14 cellular contexts compared by ENCODE assay signal in the genomic region with DNA sequence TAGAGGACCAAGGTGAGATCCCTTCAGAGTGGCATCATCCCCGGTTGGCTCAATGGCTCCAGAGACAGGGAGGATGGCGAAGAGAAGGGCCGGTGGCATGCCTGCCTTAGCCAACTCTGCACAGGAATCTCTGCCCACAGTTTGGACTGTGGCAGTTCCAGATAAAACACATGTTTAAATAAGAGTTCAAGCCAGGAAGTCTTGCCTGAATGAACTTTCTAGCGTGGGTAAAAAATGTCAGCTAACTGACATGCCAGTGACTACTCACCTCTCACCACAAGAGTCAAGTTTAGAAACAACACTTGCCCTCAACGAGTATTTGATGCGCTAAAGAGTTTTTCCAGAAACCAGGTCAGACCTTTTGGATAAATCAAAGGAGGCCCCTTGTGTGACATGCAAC. TPM values are rescaled to one million over a fixed set of nuclear protein-coding genes. Genes with fewer than 3 reads are reported as not detected.
DNase-seq lines count a peak whose midpoint lies in the region; ATAC-seq, FAIRE-seq and TF ChIP-seq lines count a peak whose summit lies in the region.
"Had no signal": no experiment of that assay in that cellular context is flagged by ENCODE, and none has a peak within 500 bp of the region (broad histone marks: within the 10 kb centered on the region; RNA-seq: fewer than 3 reads in every experiment).

No MANE protein-coding gene starts in this region.

- no peak for TF ChIP-seq CTCF in natural killer cell (IDR thresholded peaks at IDR 0.05)
- TF ChIP-seq CTCF in lower lobe of right lung (IDR thresholded peaks at IDR 0.05) = no peak
- no peak for TF ChIP-seq CTCF in uterus (IDR thresholded peaks at IDR 0.05)

- H3K36me3 Mint-ChIP-seq in natural killer cell = no peaks in the 10 kb centered on the region
- peaks cover 4% of the 10 kb centered on the region for H3K36me3 Mint-ChIP-seq in natural killer cell treated with Interleukin-12 subunit alpha and Interleukin-12 subunit beta and Interleukin-15 and Interleukin-18, amount 100 ng/mL, for 72 hours

- H3K4me1 ChIP-seq in lower lobe of right lung = peaks cover 82% of the 10 kb centered on the region
- H3K4me1 ChIP-seq in uterus = peaks cover 13 to 25% of the 10 kb centered on the region in 2 donors

- DNase-seq in natural killer cell (no peak), astrocyte of the hippocampus (ENCODE audit: low read depth, low spot score) (peak; percentile 56), lower lobe of right lung (no peak), uterus (no peak), frontal cortex (ENCODE audit: low spot score in 2 of 2) (no peak)
- DNase-seq in natural killer cell treated with Interleukin-12 subunit alpha and Interleukin-12 subunit beta and Interleukin-15 and Interleukin-18, amount 100 ng/mL, for 72 hours (ENCODE audit: low spot score) = no peak
- no peak for DNase-seq in stimulated activated CD4-positive, alpha-beta T cell treated with anti-CD3 and anti-CD28 coated beads, Interleukin-12 subunit alpha, Interleukin-12 subunit beta, amount 100 ng/mL, for 4 hours
- DNase-seq: activated T-cell treated with anti-CD3 and anti-CD28 coated beads, Interleukin-2, amount 50 U/mL, for 1 hour; foreskin melanocyte; NCI-H2171 treated with DMSO at 0.1 percent for 48 hours; posterior cingulate gyrus; T1000 had no signal

- H3K36me3 ChIP-seq in lower lobe of right lung = no peaks in the 10 kb centered on the region
- H3K36me3 ChIP-seq in uterus = no peaks in the 10 kb centered on the region

- FAIRE-seq in frontal cortex (lab: Jason Lieb, UNC) = no peak

- H3K27ac ChIP-seq in lower lobe of right lung (peak overlapping the region; percentile 12), uterus (peak overlapping the region; percentile 30 to 85)

- H3K27me3 ChIP-seq in lower lobe of right lung (ENCODE audit: low read depth) = no peaks in the 10 kb centered on the region
- H3K27me3 ChIP-seq in uterus = no peaks in the 10 kb centered on the region

- H3K27ac Mint-ChIP-seq in natural killer cell = peak overlapping the region; percentile 24 to 48
- peak overlapping the region in 1 of 2 donors; percentile 33 for H3K27ac Mint-ChIP-seq in natural killer cell treated with Interleukin-12 subunit alpha and Interleukin-12 subunit beta and Interleukin-15 and Interleukin-18, amount 100 ng/mL, for 72 hours

- H3K4me3 ChIP-seq in lower lobe of right lung (no peak overlapping the region), uterus (no peak overlapping the region)

- no peak overlapping the region for H3K4me3 Mint-ChIP-seq in natural killer cell
- H3K4me3 Mint-ChIP-seq in natural killer cell treated with Interleukin-12 subunit alpha and Interleukin-12 subunit beta and Interleukin-15 and Interleukin-18, amount 100 ng/mL, for 72 hours = no peak overlapping the region
- H3K4me3 Mint-ChIP-seq: CD8-positive, alpha-beta T cell had no signal

- TF ChIP-seq POLR2A in uterus (IDR thresholded peaks at IDR 0.05) = no peak

- intact Hi-C loops in natural killer cell (cut with micrococcal nuclease) = no loop called here
- intact Hi-C loops in lower lobe of right lung (cut with DNase I) = no loop called here
- intact Hi-C loops in uterus (cut with DNase I; ENCODE audit: low total_unique reads) = no loop called here

- H3K9me3 Mint-ChIP-seq in natural killer cell = no peaks in the 10 kb centered on the region
- no peaks in the 10 kb centered on the region for H3K9me3 Mint-ChIP-seq in natural killer cell treated with Interleukin-12 subunit alpha and Interleukin-12 subunit beta and Interleukin-15 and Interleukin-18, amount 100 ng/mL, for 72 hours
- H3K9me3 Mint-ChIP-seq: CD8-positive, alpha-beta T cell had no signal

- ATAC-seq in natural killer cell = no peak
- no peak for ATAC-seq in natural killer cell treated with Interleukin-12 subunit alpha and Interleukin-12 subunit beta and Interleukin-15 and Interleukin-18, amount 100 ng/mL, for 72 hours
- ATAC-seq in lower lobe of right lung = no peak
- no peak for ATAC-seq in GM18502 (IDR thresholded peaks at IDR 0.05; ENCODE audit: poor library complexity, unreplicated experiment)
- ATAC-seq: CD8-positive, alpha-beta T cell had no signal

- H3K9me3 ChIP-seq in lower lobe of right lung (no peaks in the 10 kb centered on the region), uterus (no peaks in the 10 kb centered on the region)

- no peaks in the 10 kb centered on the region for H3K27me3 Mint-ChIP-seq in natural killer cell (ENCODE audit: low read depth in 2 of 2)
- no peaks in the 10 kb centered on the region for H3K27me3 Mint-ChIP-seq in natural killer cell treated with Interleukin-12 subunit alpha and Interleukin-12 subunit beta and Interleukin-15 and Interleukin-18, amount 100 ng/mL, for 72 hours

- H3K4me1 Mint-ChIP-seq in natural killer cell = peaks cover 74 to 86% of the 10 kb centered on the region in 2 donors
- H3K4me1 Mint-ChIP-seq in natural killer cell treated with Interleukin-12 subunit alpha and Interleukin-12 subunit beta and Interleukin-15 and Interleukin-18, amount 100 ng/mL, for 72 hours (ENCODE audit: low read depth in 2 of 2) = peaks cover 64 to 80% of the 10 kb centered on the region in 2 donors

RNA-seq across cellular contexts. Expression of a gene that starts 3.0 kb away (rescaled TPM):
- total RNA-seq in natural killer cell (10 to 100 TPM; 28.2 to 32.4 (median 31.2) TPM), lower lobe of right lung (42.9 TPM), uterus (10 to 100 TPM in 3 of 4 donors, 1 to 10 TPM in 1; 9.2 to 22.1 (median 12.7) TPM), frontal cortex (0.82 TPM)
- 10 to 100 TPM in 1 of 2 donors, 1 to 10 TPM in 1; 8.9 to 11.6 TPM for total RNA-seq in natural killer cell treated with Interleukin-12 subunit alpha and Interleukin-12 subunit beta and Interleukin-15 and Interleukin-18, amount 100 ng/mL, for 72 hours

RNA-seq across cellular contexts. Expression of a gene that starts 29.0 kb away (rescaled TPM):
- total RNA-seq in natural killer cell (10 to 100 TPM in 1 of 3 donors, 1 to 10 TPM in 2; 8.7 to 10.8 (median 9.2) TPM), lower lobe of right lung (28.8 TPM), uterus (10 to 100 TPM in 3 of 4 donors, 1 to 10 TPM in 1; 4.9 to 35.9 (median 21.3) TPM), frontal cortex (23.2 TPM)
- 10 to 100 TPM; 37.9 to 61.7 TPM for total RNA-seq in natural killer cell treated with Interleukin-12 subunit alpha and Interleukin-12 subunit beta and Interleukin-15 and Interleukin-18, amount 100 ng/mL, for 72 hours
